Comparison of ENCODE assay signal across 1 cellular context in genomic region chr16:57628782-57629181, GRCh38.
TF ChIP-seq lines count a peak whose summit lies in the region.

No MANE protein-coding gene starts in this region.

TF ChIP-seq in HEK293, 187 proteins besides CTCF, POLR2A, EP300 and RAD21 (continued from another document):
- TF ChIP-seq ZNF76 (tag by site-specific recombination; IDR thresholded peaks at IDR 0.05; ENCODE audit: borderline replicate concordance, low read depth), result 0 out of 2 replicates have a peak, but pooled peaks have one; percentile 53
- no peak for TF ChIP-seq ZNF501 (tag by site-specific recombination; IDR thresholded peaks at IDR 0.05)
- TF ChIP-seq GLIS1 (tag by site-specific recombination; IDR thresholded peaks at IDR 0.05), result no peak
- TF ChIP-seq ZNF140 (tag by site-specific recombination; IDR thresholded peaks at IDR 0.05), result no peak
- no peak for TF ChIP-seq ZNF670 (tag by site-specific recombination; IDR thresholded peaks at IDR 0.05; ENCODE audit: low read depth)
- TF ChIP-seq RBAK (tag by site-specific recombination; IDR thresholded peaks at IDR 0.05), result peak; percentile 82; the same call in 1 of the 2 replicates
- TF ChIP-seq ZNF184 (tag by site-specific recombination; IDR thresholded peaks at IDR 0.05), result no peak
- TF ChIP-seq PRDM2 (tag by site-specific recombination; IDR thresholded peaks at IDR 0.05; ENCODE audit: borderline replicate concordance), result peak; percentile 91; the same call in 1 of the 2 replicates
- no peak for TF ChIP-seq ZNF580 (tag by site-specific recombination; IDR thresholded peaks at IDR 0.05)
- TF ChIP-seq KLF9 (tag by site-specific recombination; IDR thresholded peaks at IDR 0.05; ENCODE audit: low read depth), result no peak
- TF ChIP-seq ZNF138 (tag by site-specific recombination; IDR thresholded peaks at IDR 0.05; ENCODE audit: borderline replicate concordance), result no peak
- no peak for TF ChIP-seq ZNF114 (tag by site-specific recombination; IDR thresholded peaks at IDR 0.05)
- no peak for TF ChIP-seq SP3 (tag by site-specific recombination; IDR thresholded peaks at IDR 0.05)
- no peak for TF ChIP-seq ZNF549 (tag by site-specific recombination; IDR thresholded peaks at IDR 0.05)
- TF ChIP-seq ZNF350 (tag by site-specific recombination; IDR thresholded peaks at IDR 0.05), result no peak
- peak; percentile 46; the same call in 1 of the 2 replicates for TF ChIP-seq ZNF548 (tag by site-specific recombination; IDR thresholded peaks at IDR 0.05)
- TF ChIP-seq IKZF3 (tag by site-specific recombination; IDR thresholded peaks at IDR 0.05), result no peak
- no peak for TF ChIP-seq ZBTB21 (tag by site-specific recombination; IDR thresholded peaks at IDR 0.05)
- TF ChIP-seq ZNF112 (tag by site-specific recombination; IDR thresholded peaks at IDR 0.05), result no peak
- TF ChIP-seq SP2 (tag by site-specific recombination; IDR thresholded peaks at IDR 0.05), result no peak
- no peak for TF ChIP-seq ZBTB49 (tag by site-specific recombination; IDR thresholded peaks at IDR 0.05; ENCODE audit: low read depth)
- no peak for TF ChIP-seq ZNF555 (tag by site-specific recombination; conservative IDR thresholded peaks at IDR 0.05)
- no peak for TF ChIP-seq ZNF658 (tag by site-specific recombination; IDR thresholded peaks at IDR 0.05)
- TF ChIP-seq SALL2 (tag by site-specific recombination; IDR thresholded peaks at IDR 0.05; ENCODE audit: borderline replicate concordance), result no peak
- no peak for TF ChIP-seq ZBTB6 (tag by site-specific recombination; IDR thresholded peaks at IDR 0.05)
- no peak for TF ChIP-seq PRDM4 (tag by site-specific recombination; IDR thresholded peaks at IDR 0.05)
- TF ChIP-seq ZNF18 (tag by site-specific recombination; IDR thresholded peaks at IDR 0.05), result peak; percentile 98
- no peak for TF ChIP-seq SETDB1 (IDR thresholded peaks at IDR 0.05; ENCODE audit: insufficient read length, low read length)
- 0 out of 2 replicates have a peak, but pooled peaks have one; percentile 40 for TF ChIP-seq PRDM10 (tag by site-specific recombination; IDR thresholded peaks at IDR 0.05)
